In the genomic region with DNA sequence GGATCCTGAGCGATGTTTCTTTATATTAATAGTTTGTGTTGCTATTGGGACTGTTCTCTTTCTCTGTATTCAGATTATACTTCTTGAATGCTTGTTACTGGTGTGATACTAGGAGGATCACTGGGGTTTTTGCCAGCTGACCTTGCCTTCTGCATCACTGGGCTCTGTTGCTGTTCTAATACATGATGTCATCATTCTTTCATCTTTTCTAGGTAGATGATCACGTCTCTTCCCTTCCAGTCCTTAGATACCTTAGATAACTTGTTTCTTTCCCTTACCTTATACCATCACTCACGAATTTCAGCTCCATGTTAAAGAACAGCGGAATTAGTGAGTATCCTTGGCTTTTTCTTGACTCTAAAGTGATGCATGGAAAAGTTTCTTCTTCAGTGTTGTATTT, we compare ENCODE assay signal across 9 cellular contexts. TPM values are rescaled to one million over a fixed set of nuclear protein-coding genes. Genes with fewer than 3 reads are reported as not detected.
"Had no signal": no experiment of that assay in that cellular context is flagged by ENCODE, and none has a peak within 500 bp of the region (broad histone marks: within the 10 kb centered on the region; RNA-seq: fewer than 3 reads in every experiment).

A gene with protein sequence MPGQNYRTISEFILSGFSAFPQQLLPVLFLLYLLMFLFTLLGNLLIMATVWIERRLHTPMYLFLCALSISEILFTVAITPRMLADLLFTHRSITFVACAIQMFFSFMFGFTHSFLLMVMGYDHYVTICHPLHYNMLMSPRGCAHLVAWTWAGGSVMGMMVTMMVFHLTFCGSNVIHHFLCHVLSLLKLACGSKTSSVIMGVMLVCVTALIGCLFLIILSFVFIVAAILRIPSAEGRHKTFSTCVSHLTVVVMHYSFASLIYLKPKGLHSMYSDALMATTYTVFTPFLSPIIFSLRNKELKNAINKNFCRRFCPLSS (plus strand): TSS at position 264 of the 400 bp plus-strand sequence. CDS start 3,408 bp downstream, outside the sequence.

- ATAC-seq: GM12878 had no signal

- FAIRE-seq: G401.6, GM12878, GM12891, GM12892, GM18507, GM19239 had no signal

- DNase-seq: GDM1, GF-D8 had no signal

- H3K4me3 ChIP-seq: GM12878 had no signal

RNA-seq across cellular contexts. Expression of the gene that starts here (rescaled TPM):
- total RNA-seq: G401, GM12878 had no signal
- polyA plus RNA-seq: GM12878 had no signal
